Comparison of ENCODE assay signal across 11 cellular contexts in genomic region chr17:39705786-39706348, GRCh38. TPM values are rescaled to one million over a fixed set of nuclear protein-coding genes. Genes with fewer than 3 reads are reported as not detected.
A peak's percentile ranks its signal among the peaks of the same experiment; 100 is the strongest.
DNase-seq lines count a peak whose midpoint lies in the region; ATAC-seq, FAIRE-seq and TF ChIP-seq lines count a peak whose summit lies in the region.
"Had no signal": no experiment of that assay in that cellular context is flagged by ENCODE, and none has a peak within 500 bp of the region (broad histone marks: within the 10 kb centered on the region; RNA-seq: fewer than 3 reads in every experiment).

No MANE protein-coding gene starts in this region.

- no peak for TF ChIP-seq POLR2A in gastroesophageal sphincter (IDR thresholded peaks at IDR 0.05)
- no peak for TF ChIP-seq POLR2A in vagina (IDR thresholded peaks at IDR 0.05)
- TF ChIP-seq POLR2A in GM12892 (IDR thresholded peaks at IDR 0.05; ENCODE audit: low read depth, low read length), result no peak

- FAIRE-seq in GM12892 (lab: Jason Lieb, UNC), result no peak
- FAIRE-seq: astrocyte had no signal

- H3K9ac ChIP-seq in mucosa of stomach (ENCODE audit: low read length), result peak overlapping the region; percentile 60

- H3K4me3 ChIP-seq in gastroesophageal sphincter, result no peak overlapping the region
- no peak overlapping the region for H3K4me3 ChIP-seq in mucosa of stomach (ENCODE audit: low read length)
- no peak overlapping the region for H3K4me3 ChIP-seq in vagina

- peaks cover 0 to 53% (median 15%) of the 10 kb centered on the region in 3 donors for H3K4me1 ChIP-seq in gastroesophageal sphincter
- peaks cover 61% of the 10 kb centered on the region for H3K4me1 ChIP-seq in mucosa of stomach (ENCODE audit: control insufficient read depth, insufficient read depth, low read length)
- peaks cover 65% of the 10 kb centered on the region for H3K4me1 ChIP-seq in vagina

- no peaks in the 10 kb centered on the region for H3K27me3 ChIP-seq in gastroesophageal sphincter
- H3K27me3 ChIP-seq in mucosa of stomach (ENCODE audit: control insufficient read depth, insufficient read depth, low read length), result no peaks in the 10 kb centered on the region
- H3K27me3 ChIP-seq in vagina, result no peaks in the 10 kb centered on the region

- H3K9me3 ChIP-seq in gastroesophageal sphincter (no peaks in the 10 kb centered on the region), mucosa of stomach (ENCODE audit: control insufficient read depth, low read length) (no peaks in the 10 kb centered on the region), vagina (no peaks in the 10 kb centered on the region)

- no peak for TF ChIP-seq CTCF in gastroesophageal sphincter (IDR thresholded peaks at IDR 0.05)
- no peak for TF ChIP-seq CTCF in vagina (IDR thresholded peaks at IDR 0.05)

- DNase-seq in SIG-M5 treated with dmso at 0.1 percent for 504 hours (lab: John Stamatoyannopoulos, UW; ENCODE audit: unreplicated experiment), result peak; percentile 28
- DNase-seq in SIG-M5 (lab: John Stamatoyannopoulos, UW), result no peak
- DNase-seq in vagina (ENCODE audit: extremely low spot score in 2 of 2), result no peak
- DNase-seq in central memory CD4-positive, alpha-beta T cell, result no peak
- DNase-seq in GM12892 (ENCODE audit: insufficient read length), result no peak
- no peak for DNase-seq in NCI-H1092 treated with DMSO at 0.1 percent for 48 hours (lab: John Stamatoyannopoulos, UW)
- DNase-seq: activated CD8-positive, alpha-beta memory T cell treated with anti-CD3 and anti-CD28 coated beads, Interleukin-2, amount 50 U/mL, for 48 hours had no signal

- intact Hi-C loops in vagina (cut with DNase I), result no loop called here

- no peak for TF ChIP-seq EP300 in gastroesophageal sphincter (IDR thresholded peaks at IDR 0.05)

- peak overlapping the region in 3 of 4 donors; percentile 15 to 55 (median 45) for H3K27ac ChIP-seq in gastroesophageal sphincter
- H3K27ac ChIP-seq in vagina, result peak overlapping the region; percentile 57

- 80% methylated on average over 2 of the region's 12 CpGs; no CpG with 5 or more reads in 1 of the 2 donors for WGBS in gastroesophageal sphincter (ENCODE audit: low coverage in 1 of 2), 2 donors

- H3K36me3 ChIP-seq in gastroesophageal sphincter (peaks cover 0 to 42% of the 10 kb centered on the region in 2 donors), mucosa of stomach (ENCODE audit: control insufficient read depth, insufficient read depth, low read length) (peaks cover 22% of the 10 kb centered on the region), vagina (peaks cover 0 to 33% of the 10 kb centered on the region in 2 donors)

- ATAC-seq in gastroesophageal sphincter, result no peak

RNA-seq across cellular contexts. Expression of gene ERBB2, which starts 6.0 kb away (rescaled TPM):
- total RNA-seq in gastroesophageal sphincter, result 10 to 100 TPM; 43.3 to 60.8 (median 48.2) TPM
- total RNA-seq in vagina, result 52.1 TPM
- 5.9 TPM for polyA plus RNA-seq in GM12892 (2012; ENCODE audit: missing spikeins)

RNA-seq across cellular contexts. Expression of gene PGAP3, which starts 18.0 kb away (rescaled TPM):
- total RNA-seq in gastroesophageal sphincter (10 to 100 TPM in 3 of 4 donors, 1 to 10 TPM in 1; 9.9 to 13.6 (median 11.1) TPM), vagina (17.7 TPM)
- polyA plus RNA-seq in GM12892 (2012; ENCODE audit: missing spikeins), result 5.9 TPM

RNA-seq across cellular contexts. Expression of gene MIEN1, which starts 24.5 kb away (rescaled TPM):
- 10 to 100 TPM; 39.4 to 72.4 (median 45.2) TPM for total RNA-seq in gastroesophageal sphincter
- total RNA-seq in vagina, result 74.2 TPM
- polyA plus RNA-seq in GM12892 (2012; ENCODE audit: missing spikeins), result 51.1 TPM

RNA-seq across cellular contexts. Expression of gene GRB7, which starts 31.9 kb away (rescaled TPM):
- total RNA-seq in gastroesophageal sphincter (1 to 10 TPM in 1 of 4 donors, under 1 TPM in 1, not detected in 2; 0.85 to 5.8 TPM), vagina (23.6 TPM)
- not detected for polyA plus RNA-seq in GM12892 (2012; ENCODE audit: missing spikeins)
- total RNA-seq: M059J had no signal

RNA-seq across cellular contexts. Expression of gene PNMT, which starts 37.6 kb away (rescaled TPM):
- 10 to 100 TPM in 1 of 4 donors, 1 to 10 TPM in 3; 6.7 to 11.7 (median 7.5) TPM for total RNA-seq in gastroesophageal sphincter
- total RNA-seq in vagina, result 5.6 TPM
- polyA plus RNA-seq in GM12892 (2012; ENCODE audit: missing spikeins), result not detected
- total RNA-seq: M059J had no signal
